ENCODE assay signal across 17 cellular contexts in genomic region chr21:38525454-38525853, GRCh38. TPM values are rescaled to one million over a fixed set of nuclear protein-coding genes. Genes with fewer than 3 reads are reported as not detected.
"Had no signal": no experiment of that assay in that cellular context is flagged by ENCODE, and none has a peak within 500 bp of the region (broad histone marks: within the 10 kb centered on the region; RNA-seq: fewer than 3 reads in every experiment).

No MANE protein-coding gene starts in this region.

- H3K27me3 ChIP-seq: adrenal gland, neural progenitor cell, testis had no signal

- H3K4me1 ChIP-seq: adrenal gland, lower lobe of right lung, parathyroid adenoma, testis had no signal

- DNase-seq: activated CD4-positive, alpha-beta memory T cell treated with anti-CD3 and anti-CD28 coated beads for 36 hours; activated CD8-positive, alpha-beta memory T cell treated with anti-CD3 and anti-CD28 coated beads, Interleukin-2, amount 50 U/mL, for 48 hours; activated naive CD4-positive, alpha-beta T cell treated with anti-CD3 and anti-CD28 coated beads, Interleukin-2, amount 10 ng/mL, durations not matched to agents 7 days and 5 days; adrenal gland; effector memory CD4-positive, alpha-beta T cell; hippocampal formation; lower lobe of right lung; midbrain; stimulated activated CD4-positive, alpha-beta T cell treated with anti-CD3 and anti-CD28 coated beads, Interleukin-4, amount 100 ng/mL, for 4 hours; stimulated activated naive CD8-positive, alpha-beta T cell treated with anti-CD3 and anti-CD28 coated beads, Interleukin-15, amount 100 ng/mL, for 72 hours; testis had no signal

- H2AFZ ChIP-seq: parathyroid adenoma had no signal

- H3K27ac ChIP-seq: adrenal gland, epithelial cell of prostate, lower lobe of right lung, neural progenitor cell, parathyroid adenoma, skin epidermis, testis had no signal

- H3K9ac ChIP-seq: neural progenitor cell, parathyroid adenoma had no signal

- H3K36me3 ChIP-seq: adrenal gland, lower lobe of right lung, neural progenitor cell had no signal

- H3K79me2 ChIP-seq: parathyroid adenoma had no signal

- H3K4me3 ChIP-seq: adrenal gland, lower lobe of right lung, neural progenitor cell, skin epidermis, testis had no signal

- H3K4me3 Mint-ChIP-seq: activated CD4-positive, alpha-beta memory T cell treated with anti-CD3 and anti-CD28 coated beads for 36 hours; activated naive CD4-positive, alpha-beta T cell treated with anti-CD3 and anti-CD28 coated beads, Interleukin-2, amount 10 ng/mL, durations not matched to agents 7 days and 5 days; central memory CD8-positive, alpha-beta T cell; neural progenitor cell; stimulated activated naive CD8-positive, alpha-beta T cell treated with anti-CD3 and anti-CD28 coated beads, Interleukin-15, amount 100 ng/mL, for 72 hours; WTC11 had no signal

- H3K36me3 Mint-ChIP-seq: activated CD4-positive, alpha-beta memory T cell treated with anti-CD3 and anti-CD28 coated beads for 36 hours; activated naive CD4-positive, alpha-beta T cell treated with anti-CD3 and anti-CD28 coated beads, Interleukin-2, amount 10 ng/mL, durations not matched to agents 7 days and 5 days; neural progenitor cell; WTC11 had no signal

- ATAC-seq: stimulated activated naive CD8-positive, alpha-beta T cell treated with anti-CD3 and anti-CD28 coated beads, Interleukin-15, amount 100 ng/mL, for 72 hours; WTC11 had no signal

- H3K9me3 Mint-ChIP-seq: activated CD4-positive, alpha-beta memory T cell treated with anti-CD3 and anti-CD28 coated beads for 36 hours; activated naive CD4-positive, alpha-beta T cell treated with anti-CD3 and anti-CD28 coated beads, Interleukin-2, amount 10 ng/mL, durations not matched to agents 7 days and 5 days; central memory CD8-positive, alpha-beta T cell; WTC11 had no signal

- H3K9me3 ChIP-seq: adrenal gland, lower lobe of right lung, testis had no signal

- H3K27ac Mint-ChIP-seq: activated CD4-positive, alpha-beta memory T cell treated with anti-CD3 and anti-CD28 coated beads for 36 hours; activated naive CD4-positive, alpha-beta T cell treated with anti-CD3 and anti-CD28 coated beads, Interleukin-2, amount 10 ng/mL, durations not matched to agents 7 days and 5 days; neural progenitor cell; WTC11 had no signal

- H3K4me2 ChIP-seq: neural progenitor cell had no signal

- H3K4me1 Mint-ChIP-seq: central memory CD8-positive, alpha-beta T cell had no signal

RNA-seq across cellular contexts. Expression of gene ERG, which starts 27.2 kb away (rescaled TPM):
- total RNA-seq: activated CD4-positive, alpha-beta memory T cell treated with anti-CD3 and anti-CD28 coated beads for 36 hours had no signal
